24 cellular contexts compared by ENCODE assay signal in the genomic region with DNA sequence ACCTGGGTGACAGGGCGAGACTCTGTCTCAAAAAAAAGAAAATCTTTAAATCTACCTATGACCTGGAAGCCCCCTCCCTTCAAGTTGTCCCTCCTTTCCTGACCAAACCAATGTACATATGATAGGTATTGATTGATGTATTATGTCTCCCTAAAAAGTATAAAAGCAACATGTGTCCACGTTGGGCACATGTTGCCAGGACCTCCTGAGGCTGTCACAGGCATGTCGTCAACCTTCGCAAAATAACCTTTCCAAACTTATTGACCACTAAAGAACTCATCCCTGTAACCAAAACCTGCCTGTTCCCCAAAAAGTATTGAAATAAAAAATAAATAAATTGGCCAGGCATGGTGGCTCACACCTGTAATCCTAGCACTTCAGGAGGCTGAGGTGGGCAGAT. TPM values are rescaled to one million over a fixed set of nuclear protein-coding genes. Genes with fewer than 3 reads are reported as not detected.
"Had no signal": no experiment of that assay in that cellular context is flagged by ENCODE, and none has a peak within 500 bp of the region (broad histone marks: within the 10 kb centered on the region; RNA-seq: fewer than 3 reads in every experiment).

No MANE protein-coding gene starts in this region.

- ATAC-seq: effector memory CD8-positive, alpha-beta T cell; gastrocnemius medialis; heart right ventricle; psoas muscle; right lobe of liver; stimulated activated effector memory CD8-positive, alpha-beta T cell treated with anti-CD3 and anti-CD28 coated beads, Interleukin-12 subunit alpha, Interleukin-12 subunit beta, amount 100 ng/mL, for 72 hours; stimulated activated naive CD8-positive, alpha-beta T cell treated with anti-CD3 and anti-CD28 coated beads, Interleukin-15, Interleukin-2, amounts not matched to agents 100 U/mL and 50 U/mL, for 24 hours had no signal

- H3K4me3 ChIP-seq: esophagus muscularis mucosa, gastrocnemius medialis, heart right ventricle, psoas muscle, right lobe of liver, suprapubic skin, tibial artery, upper lobe of left lung, uterus had no signal

- H3K9me3 ChIP-seq: esophagus muscularis mucosa, gastrocnemius medialis, heart right ventricle, neutrophil, psoas muscle, right lobe of liver, suprapubic skin, tibial artery, upper lobe of left lung, uterus had no signal

- H3K36me3 Mint-ChIP-seq: naive B cell had no signal

- H3K4me3 Mint-ChIP-seq: stimulated activated effector memory CD8-positive, alpha-beta T cell treated with anti-CD3 and anti-CD28 coated beads, Interleukin-12 subunit alpha, Interleukin-12 subunit beta, amount 100 ng/mL, for 72 hours had no signal

- DNase-seq: effector memory CD8-positive, alpha-beta T cell; gastrocnemius medialis; heart right ventricle; hypothalamus; kidney glomerular epithelial cell; mesendoderm; naive B cell; psoas muscle; retina; right lobe of liver; stimulated activated CD4-positive, alpha-beta T cell treated with anti-CD3 and anti-CD28 coated beads, Interleukin-4, amount 100 ng/mL, for 1 hour; stimulated activated CD8-positive, alpha-beta memory T cell treated with anti-CD3 and anti-CD28 coated beads, Interleukin-4, amount 100 ng/mL, for 48 hours; stimulated activated naive CD8-positive, alpha-beta T cell treated with anti-CD3 and anti-CD28 coated beads, Interleukin-15, Interleukin-2, amounts not matched to agents 100 U/mL and 50 U/mL, for 24 hours; tibial artery; upper lobe of left lung; uterus had no signal

- H3K9me3 Mint-ChIP-seq: effector memory CD8-positive, alpha-beta T cell; naive B cell; stimulated activated effector memory CD8-positive, alpha-beta T cell treated with anti-CD3 and anti-CD28 coated beads, Interleukin-12 subunit alpha, Interleukin-12 subunit beta, amount 100 ng/mL, for 72 hours had no signal

- H3K27ac ChIP-seq: epithelial cell of prostate, esophagus muscularis mucosa, gastrocnemius medialis, heart right ventricle, neutrophil, psoas muscle, right lobe of liver, suprapubic skin, tibial artery, upper lobe of left lung, uterus had no signal

- H3K27ac Mint-ChIP-seq: stimulated activated effector memory CD8-positive, alpha-beta T cell treated with anti-CD3 and anti-CD28 coated beads, Interleukin-12 subunit alpha, Interleukin-12 subunit beta, amount 100 ng/mL, for 72 hours had no signal

- H3K27me3 ChIP-seq: esophagus muscularis mucosa, gastrocnemius medialis, heart right ventricle, neutrophil, right lobe of liver, suprapubic skin, tibial artery, upper lobe of left lung, uterus had no signal

- H3K27me3 Mint-ChIP-seq: effector memory CD8-positive, alpha-beta T cell; naive B cell had no signal

- H3K36me3 ChIP-seq: uterus had no signal

- H3K4me1 ChIP-seq: uterus had no signal

RNA-seq across cellular contexts. Expression of gene PDE6G, which starts 5.7 kb away (rescaled TPM):
- total RNA-seq: fibroblast of villous mesenchyme, gastrocnemius medialis, osteoblast had no signal
- polyA plus RNA-seq: neural cell had no signal
